23 cellular contexts compared by ENCODE assay signal in the genomic region with DNA sequence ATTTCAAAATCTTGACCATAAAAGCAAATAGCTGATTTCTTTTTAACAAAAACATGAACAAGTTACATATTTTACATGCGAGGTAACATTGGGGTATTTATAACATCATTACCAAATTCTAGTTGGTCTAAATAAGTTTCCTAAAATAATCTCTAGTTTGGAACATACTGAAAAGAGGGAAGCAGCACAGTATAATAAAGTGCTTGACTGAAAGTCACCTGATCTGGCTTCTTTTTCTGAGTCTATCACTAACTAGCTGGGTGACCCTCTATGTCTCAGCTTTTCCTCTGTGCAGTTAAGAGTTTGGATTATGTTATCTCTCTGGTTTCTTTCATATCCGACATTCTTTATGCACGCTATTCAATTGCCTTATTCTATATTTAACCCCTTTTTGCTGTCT. TPM values are rescaled to one million over a fixed set of nuclear protein-coding genes. Genes with fewer than 3 reads are reported as not detected.
DNase-seq lines count a peak whose midpoint lies in the region; ATAC-seq and TF ChIP-seq lines count a peak whose summit lies in the region.
"Had no signal": no experiment of that assay in that cellular context is flagged by ENCODE, and none has a peak within 500 bp of the region (broad histone marks: within the 10 kb centered on the region; RNA-seq: fewer than 3 reads in every experiment).

No MANE protein-coding gene starts in this region.

- H3K14ac ChIP-seq in trophoblast cell (ENCODE audit: low read length): no peak overlapping the region

- ATAC-seq in thoracic aorta (ENCODE audit: insufficient number of reproducible peaks, low FRiP score, low read depth) (peak; percentile 99), aorta (ENCODE audit: low FRiP score) (peak; percentile 66)
- ATAC-seq in activated CD4-positive, CD25-positive, alpha-beta regulatory T cell treated with anti-CD3 and anti-CD28 coated beads, Interleukin-2, amount 50 U/mL, for 24 hours: no peak

- H3K4me1 ChIP-seq in MM.1S (ENCODE audit: low read length): peaks cover 14% of the 10 kb centered on the region; the same call in 1 of the 2 replicates
- peaks cover 3 to 15% of the 10 kb centered on the region in 2 donors for H3K4me1 ChIP-seq in ascending aorta
- peaks cover 11 to 30% of the 10 kb centered on the region in 2 donors for H3K4me1 ChIP-seq in thoracic aorta (ENCODE audit: control insufficient read depth in 1 of 2, low read depth in 2 of 2)
- peaks cover 3 to 5% of the 10 kb centered on the region in 2 donors for H3K4me1 ChIP-seq in aorta (ENCODE audit: control insufficient read depth in 1 of 2, insufficient read depth in 2 of 2, low read length in 2 of 2)
- no peaks in the 10 kb centered on the region for H3K4me1 ChIP-seq in trophoblast cell (ENCODE audit: control insufficient read depth in 1 of 2, insufficient read depth in 2 of 2, low read length in 2 of 2)
- H3K4me1 ChIP-seq: BE2C, BLaER1 had no signal

- H3K18ac ChIP-seq in trophoblast cell (ENCODE audit: low read length): no peak overlapping the region

- H2BK12ac ChIP-seq in trophoblast cell (ENCODE audit: low read length): no peak overlapping the region

- H3K9me3 ChIP-seq in MM.1S (replicated peaks; ENCODE audit: insufficient read depth, low read length): no peaks in the 10 kb centered on the region
- H3K9me3 ChIP-seq in ascending aorta: no peaks in the 10 kb centered on the region
- H3K9me3 ChIP-seq in thoracic aorta: no peaks in the 10 kb centered on the region
- H3K9me3 ChIP-seq in aorta (ENCODE audit: control insufficient read depth, low read length): no peaks in the 10 kb centered on the region
- H3K9me3 ChIP-seq in trophoblast cell (ENCODE audit: insufficient read depth, low read depth, low read length): no peaks in the 10 kb centered on the region
- H3K9me3 ChIP-seq: BE2C had no signal

- H3K4me3 ChIP-seq in MM.1S (ENCODE audit: low read length): no peak overlapping the region
- no peak overlapping the region for H3K4me3 ChIP-seq in ascending aorta
- H3K4me3 ChIP-seq in thoracic aorta: peak overlapping the region; percentile 26
- H3K4me3 ChIP-seq in aorta (ENCODE audit: low read length in 2 of 2): no peak overlapping the region
- no peak overlapping the region for H3K4me3 ChIP-seq in trophoblast cell (ENCODE audit: low read depth, low read length)
- H3K4me3 ChIP-seq: BLaER1 had no signal

- no peak overlapping the region for H3K23ac ChIP-seq in trophoblast cell (ENCODE audit: low read length)

- DNase-seq in MM.1S: no peak
- no peak for DNase-seq in ascending aorta (ENCODE audit: low spot score in 2 of 2)
- no peak for DNase-seq in thoracic aorta (ENCODE audit: low spot score)
- DNase-seq in aorta: no peak
- no peak for DNase-seq in NCI-H128 (lab: John Stamatoyannopoulos, UW; ENCODE audit: unreplicated experiment)
- no peak for DNase-seq in trophoblast cell
- no peak for DNase-seq in EL
- DNase-seq: 8988T; BE2C; C1 segment of cervical spinal cord; CD4-positive, alpha-beta memory T cell; CD4-positive, CD25-positive, alpha-beta regulatory T cell; CD8-positive, alpha-beta memory T cell; COR-L47; DMS 273 treated with DMSO at 0.1 percent for 48 hours; DMS153; DMS53; DMS79; DND-41; GF-D8 had no signal

- no peak overlapping the region for H2BK5ac ChIP-seq in trophoblast cell (ENCODE audit: low read depth, low read length, poor library complexity)

- no peak overlapping the region for H2AK5ac ChIP-seq in trophoblast cell (ENCODE audit: low read length)

- H2BK120ac ChIP-seq in trophoblast cell (ENCODE audit: insufficient read depth, low read length, poor library complexity): no peak overlapping the region

- H3K27me3 ChIP-seq in MM.1S (replicated peaks; ENCODE audit: insufficient read depth, low read length) (no peaks in the 10 kb centered on the region), ascending aorta (no peaks in the 10 kb centered on the region), thoracic aorta (replicated peaks; ENCODE audit: insufficient read depth) (no peaks in the 10 kb centered on the region), aorta (ENCODE audit: control insufficient read depth in 1 of 2, insufficient read depth in 2 of 2, low read length in 1 of 2) (no peaks in the 10 kb centered on the region), trophoblast cell (ENCODE audit: insufficient read depth, low read length) (no peaks in the 10 kb centered on the region)
- H3K27me3 ChIP-seq: BE2C, BLaER1 had no signal

- H3K79me2 ChIP-seq in MM.1S (ENCODE audit: low read length) (no peaks in the 10 kb centered on the region), trophoblast cell (ENCODE audit: control insufficient read depth, insufficient read depth, low read length, poor library complexity) (no peaks in the 10 kb centered on the region)

- no peak overlapping the region for H4K8ac ChIP-seq in trophoblast cell (ENCODE audit: low read depth, low read length)

- WGBS in aorta, 2 donors: 2 to 6% methylated on average over 3 of the region's 3 CpGs
- no CpG with 5 or more reads among the region's 3 CpGs for WGBS in trophoblast cell (ENCODE audit: extremely low coverage, insufficient coverage, insufficient read length)

- H3K4me2 ChIP-seq in MM.1S (ENCODE audit: low read depth, low read length) (peak overlapping the region; percentile 43; the same call in 1 of the 2 replicates), trophoblast cell (ENCODE audit: low read length) (no peak overlapping the region)
- H3K4me2 ChIP-seq: BLaER1 had no signal

- no peaks in the 10 kb centered on the region for H4K20me1 ChIP-seq in MM.1S (ENCODE audit: insufficient read depth, low read length)
- H4K20me1 ChIP-seq: BLaER1 had no signal

- no peak overlapping the region for H4K91ac ChIP-seq in trophoblast cell (ENCODE audit: low read depth, low read length)

- H4K12ac ChIP-seq in trophoblast cell (ENCODE audit: low read depth, low read length): no peak overlapping the region

- intact Hi-C loops in ascending aorta (cut with DNase I) (loop anchor here (1.0 kb wide), 1 partner anchor 19 kb away; a partner anchor contains a TSS), aorta (cut with DNase I) (loop anchor here in 1 of 2 donors (5.0 kb wide), 1 partner anchor 107 kb away; no protein-coding TSS in a partner anchor)

- H3K9ac ChIP-seq in MM.1S (ENCODE audit: low read length) (no peak overlapping the region), trophoblast cell (ENCODE audit: low read length) (no peak overlapping the region)
- H3K9ac ChIP-seq: BLaER1 had no signal

- H3F3A ChIP-seq in MM.1S (ENCODE audit: insufficient read depth, low read length): no peaks in the 10 kb centered on the region; the same call in 1 of the 2 replicates

- no peak overlapping the region for H3K27ac ChIP-seq in MM.1S (ENCODE audit: low read length)
- peak overlapping the region; percentile 76 to 84 for H3K27ac ChIP-seq in ascending aorta
- peak overlapping the region; percentile 79 to 85 for H3K27ac ChIP-seq in thoracic aorta
- peak overlapping the region in 1 of 2 donors; percentile 98 for H3K27ac ChIP-seq in aorta (ENCODE audit: low read depth in 1 of 2, low read length in 2 of 2)
- no peak overlapping the region for H3K27ac ChIP-seq in trophoblast cell (ENCODE audit: low read depth, low read length)
- H3K27ac ChIP-seq: BLaER1 had no signal

- TF ChIP-seq CTCF in MM.1S (IDR thresholded peaks at IDR 0.05; ENCODE audit: low read length): no peak
- no peak for TF ChIP-seq CTCF in ascending aorta (IDR thresholded peaks at IDR 0.05)
- TF ChIP-seq CTCF in thoracic aorta (IDR thresholded peaks at IDR 0.05): no peak

- H3K79me1 ChIP-seq in trophoblast cell (ENCODE audit: low read length): no peaks in the 10 kb centered on the region

- no peak overlapping the region for H3K4ac ChIP-seq in trophoblast cell (ENCODE audit: low read depth, low read length)

- H3K9me2 ChIP-seq in MM.1S (replicated peaks; ENCODE audit: insufficient read depth, low read length): no peaks in the 10 kb centered on the region

- H2AFZ ChIP-seq in MM.1S (ENCODE audit: low read length) (no peak overlapping the region), trophoblast cell (ENCODE audit: insufficient read depth, low read length, poor library complexity) (no peak overlapping the region)

- H3K36me3 ChIP-seq in MM.1S (replicated peaks; ENCODE audit: insufficient read depth, low read length) (no peaks in the 10 kb centered on the region), ascending aorta (no peaks in the 10 kb centered on the region), thoracic aorta (no peaks in the 10 kb centered on the region), aorta (ENCODE audit: control insufficient read depth in 1 of 2, insufficient read depth in 2 of 2, low read length in 1 of 2) (no peaks in the 10 kb centered on the region), trophoblast cell (ENCODE audit: control insufficient read depth in 1 of 2, insufficient read depth in 2 of 2, low read length in 2 of 2) (no peaks in the 10 kb centered on the region)
- H3K36me3 ChIP-seq: BE2C, BLaER1 had no signal

RNA-seq across cellular contexts. Expression of a gene that starts 19.8 kb away (rescaled TPM):
- 37.5 TPM for total RNA-seq in ascending aorta
- 100 to 1,000 TPM; 103 to 116 TPM for total RNA-seq in thoracic aorta
- 100 to 1,000 TPM in 1 of 2 donors, 10 to 100 TPM in 1; 59.7 to 228 TPM for total RNA-seq in aorta
- polyA plus RNA-seq in aorta: 10 to 100 TPM; 15.8 to 22.7 TPM
- 7.7 and 8.3 TPM in 2 replicates for polyA plus RNA-seq in trophoblast cell (2013)
- total RNA-seq: CD4-positive, alpha-beta memory T cell; CD4-positive, CD25-positive, alpha-beta regulatory T cell; CD8-positive, alpha-beta memory T cell had no signal
- polyA plus RNA-seq: CD14-positive monocyte; CD4-positive, alpha-beta memory T cell; CD4-positive, CD25-positive, alpha-beta regulatory T cell; CD8-positive, alpha-beta memory T cell had no signal

Comparison
In these comparisons a context has a peak if more than half of its experiments do, and no peak if none do; other contexts are left out.
1. H3K27ac ChIP-seq: peak in ascending aorta (2 of 2) and thoracic aorta (2 of 2); none in MM.1S (single experiment) and trophoblast cell (single experiment).
2. ATAC-seq: peak in thoracic aorta (single experiment) and aorta (single experiment); none in activated CD4-positive, CD25-positive, alpha-beta regulatory T cell treated with anti-CD3 and anti-CD28 coated beads, Interleukin-2, amount 50 U/mL, for 24 hours (0 of 2).